In genomic region chr2:142813830-142814829, GRCh38 we compare ENCODE assay signal across 36 cellular contexts.
"Had no signal": no experiment of that assay in that cellular context is flagged by ENCODE, and none has a peak within 500 bp of the region (broad histone marks: within the 10 kb centered on the region; RNA-seq: fewer than 3 reads in every experiment).

No MANE protein-coding gene starts in this region.

- H3K4me1 ChIP-seq: esophagus muscularis mucosa, foreskin keratinocyte, gastrocnemius medialis, heart left ventricle had no signal

- DNase-seq: activated CD4-positive, alpha-beta memory T cell treated with anti-CD3 and anti-CD28 coated beads for 36 hours; activated CD4-positive, alpha-beta T cell treated with anti-CD3 and anti-CD28 coated beads for 36 hours; activated CD4-positive, alpha-beta T cell treated with anti-CD3 and anti-CD28 coated beads, Interleukin-2, amount 10 ng/mL, durations not matched to agents 24 days and 14 days; activated CD4-positive, CD25-positive, alpha-beta regulatory T cell; activated CD4-positive, CD25-positive, alpha-beta regulatory T cell treated with anti-CD3 and anti-CD28 coated beads, Interleukin-2, amount 50 U/mL, for 72 hours; activated CD8-positive, alpha-beta memory T cell treated with anti-CD3 and anti-CD28 coated beads, Interleukin-2, amount 50 U/mL, for 48 hours; activated CD8-positive, alpha-beta T cell treated with anti-CD3 and anti-CD28 coated beads, Interleukin-2, amount 10 ng/mL, durations not matched to agents 7 days and 5 days; activated gamma-delta T cell; activated naive CD4-positive, alpha-beta T cell; activated naive CD4-positive, alpha-beta T cell treated with anti-CD3 and anti-CD28 coated beads, Interleukin-2, amount 10 ng/mL, durations not matched to agents 7 days and 5 days; activated naive CD8-positive, alpha-beta T cell treated with anti-CD3 and anti-CD28 coated beads, Interleukin-2, amount 10 ng/mL, durations not matched to agents 7 days and 5 days; activated T-cell treated with anti-CD3 and anti-CD28 coated beads for 4 hours; activated T-cell treated with anti-CD3 and anti-CD28 coated beads, Interleukin-2, amount 50 U/mL, for 24 hours; activated T-cell treated with anti-CD3 and anti-CD28 coated beads, Interleukin-2, amount 50 U/mL, for 72 hours; amniotic stem cell; anterior cingulate cortex; brain microvascular endothelial cell; caudate nucleus; cortex of kidney; dermis blood vessel endothelial cell; effector CD4-positive, alpha-beta T cell; effector memory CD8-positive, alpha-beta T cell; erythroblast; foreskin keratinocyte; gastrocnemius medialis; glutamatergic neuron; heart left ventricle; T-cell; T-helper 9 cell; WERI-Rb-1 had no signal

- H3K27ac Mint-ChIP-seq: activated CD4-positive, alpha-beta memory T cell treated with anti-CD3 and anti-CD28 coated beads for 36 hours; activated CD4-positive, alpha-beta T cell treated with anti-CD3 and anti-CD28 coated beads for 36 hours; activated CD4-positive, alpha-beta T cell treated with anti-CD3 and anti-CD28 coated beads, Interleukin-2, amount 10 ng/mL, durations not matched to agents 24 days and 14 days; activated CD8-positive, alpha-beta T cell treated with anti-CD3 and anti-CD28 coated beads, Interleukin-2, amount 10 ng/mL, durations not matched to agents 7 days and 5 days; activated naive CD4-positive, alpha-beta T cell treated with anti-CD3 and anti-CD28 coated beads, Interleukin-2, amount 10 ng/mL, durations not matched to agents 7 days and 5 days; activated naive CD4-positive, alpha-beta T cell treated with anti-CD3 and anti-CD28 coated beads, Interleukin-2, amount 50 U/mL, for 72 hours; activated naive CD8-positive, alpha-beta T cell treated with anti-CD3 and anti-CD28 coated beads, Interleukin-2, amount 10 ng/mL, durations not matched to agents 7 days and 5 days; activated T-cell treated with anti-CD3 and anti-CD28 coated beads, Interleukin-2, amount 50 U/mL, for 24 hours; activated T-cell treated with anti-CD3 and anti-CD28 coated beads, Interleukin-2, amount 50 U/mL, for 72 hours; effector memory CD8-positive, alpha-beta T cell; T-cell; T-helper 1 cell treated with Interleukin-12 subunit alpha and Interleukin-12 subunit beta and Interleukin-4 antibody, amounts not matched to agents 30 μg/mL and 1 μg/mL, for 36 hours had no signal

- H3K36me3 ChIP-seq: brain microvascular endothelial cell, esophagus muscularis mucosa, gastrocnemius medialis, heart left ventricle, WERI-Rb-1 had no signal

- H3K4me1 Mint-ChIP-seq: activated CD4-positive, alpha-beta T cell treated with anti-CD3 and anti-CD28 coated beads for 36 hours; activated CD4-positive, alpha-beta T cell treated with anti-CD3 and anti-CD28 coated beads, Interleukin-2, amount 10 ng/mL, durations not matched to agents 24 days and 14 days; activated naive CD4-positive, alpha-beta T cell treated with anti-CD3 and anti-CD28 coated beads, Interleukin-2, amount 10 ng/mL, durations not matched to agents 7 days and 5 days; activated naive CD8-positive, alpha-beta T cell treated with anti-CD3 and anti-CD28 coated beads, Interleukin-2, amount 10 ng/mL, durations not matched to agents 7 days and 5 days; T-cell had no signal

- H3K9me3 Mint-ChIP-seq: activated CD4-positive, alpha-beta memory T cell treated with anti-CD3 and anti-CD28 coated beads for 36 hours; activated CD4-positive, alpha-beta T cell treated with anti-CD3 and anti-CD28 coated beads, Interleukin-2, amount 10 ng/mL, durations not matched to agents 24 days and 14 days; activated naive CD8-positive, alpha-beta T cell treated with anti-CD3 and anti-CD28 coated beads, Interleukin-2, amount 10 ng/mL, durations not matched to agents 7 days and 5 days; T-helper 1 cell treated with Interleukin-12 subunit alpha and Interleukin-12 subunit beta and Interleukin-4 antibody, amounts not matched to agents 30 μg/mL and 1 μg/mL, for 36 hours had no signal

- H3K27me3 Mint-ChIP-seq: activated CD4-positive, alpha-beta memory T cell treated with anti-CD3 and anti-CD28 coated beads for 36 hours; activated CD4-positive, alpha-beta T cell treated with anti-CD3 and anti-CD28 coated beads for 36 hours; activated CD4-positive, alpha-beta T cell treated with anti-CD3 and anti-CD28 coated beads, Interleukin-2, amount 10 ng/mL, durations not matched to agents 24 days and 14 days; activated naive CD4-positive, alpha-beta T cell treated with anti-CD3 and anti-CD28 coated beads, Interleukin-2, amount 10 ng/mL, durations not matched to agents 7 days and 5 days; activated naive CD8-positive, alpha-beta T cell treated with anti-CD3 and anti-CD28 coated beads, Interleukin-2, amount 10 ng/mL, durations not matched to agents 7 days and 5 days; activated T-cell treated with anti-CD3 and anti-CD28 coated beads, Interleukin-2, amount 50 U/mL, for 24 hours; effector memory CD8-positive, alpha-beta T cell; T-cell had no signal

- H3K4me3 Mint-ChIP-seq: activated CD4-positive, alpha-beta memory T cell treated with anti-CD3 and anti-CD28 coated beads for 36 hours; activated CD4-positive, alpha-beta T cell treated with anti-CD3 and anti-CD28 coated beads for 36 hours; activated CD4-positive, alpha-beta T cell treated with anti-CD3 and anti-CD28 coated beads, Interleukin-2, amount 10 ng/mL, durations not matched to agents 24 days and 14 days; activated CD8-positive, alpha-beta T cell treated with anti-CD3 and anti-CD28 coated beads, Interleukin-2, amount 10 ng/mL, durations not matched to agents 7 days and 5 days; activated naive CD4-positive, alpha-beta T cell treated with anti-CD3 and anti-CD28 coated beads, Interleukin-2, amount 10 ng/mL, durations not matched to agents 7 days and 5 days; activated naive CD8-positive, alpha-beta T cell treated with anti-CD3 and anti-CD28 coated beads, Interleukin-2, amount 10 ng/mL, durations not matched to agents 7 days and 5 days; activated T-cell treated with anti-CD3 and anti-CD28 coated beads, Interleukin-2, amount 50 U/mL, for 24 hours; activated T-cell treated with anti-CD3 and anti-CD28 coated beads, Interleukin-2, amount 50 U/mL, for 72 hours; effector memory CD8-positive, alpha-beta T cell; T-cell; T-helper 1 cell treated with Interleukin-12 subunit alpha and Interleukin-12 subunit beta and Interleukin-4 antibody, amounts not matched to agents 30 μg/mL and 1 μg/mL, for 36 hours had no signal

- H3K27me3 ChIP-seq: brain microvascular endothelial cell, esophagus muscularis mucosa, foreskin keratinocyte, gastrocnemius medialis, heart left ventricle had no signal

- ATAC-seq: activated CD4-positive, alpha-beta T cell treated with anti-CD3 and anti-CD28 coated beads for 36 hours; activated CD8-positive, alpha-beta T cell treated with anti-CD3 and anti-CD28 coated beads, Interleukin-2, amount 10 ng/mL, durations not matched to agents 7 days and 5 days; activated naive CD4-positive, alpha-beta T cell treated with anti-CD3 and anti-CD28 coated beads, Interleukin-2, amount 50 U/mL, for 72 hours; activated T-cell treated with anti-CD3 and anti-CD28 coated beads, Interleukin-2, amount 50 U/mL, for 72 hours; effector memory CD8-positive, alpha-beta T cell; foreskin keratinocyte; gastrocnemius medialis; heart left ventricle; T-cell had no signal

- H3K36me3 Mint-ChIP-seq: activated CD4-positive, alpha-beta memory T cell treated with anti-CD3 and anti-CD28 coated beads for 36 hours; activated naive CD4-positive, alpha-beta T cell treated with anti-CD3 and anti-CD28 coated beads, Interleukin-2, amount 10 ng/mL, durations not matched to agents 7 days and 5 days; activated naive CD8-positive, alpha-beta T cell treated with anti-CD3 and anti-CD28 coated beads, Interleukin-2, amount 10 ng/mL, durations not matched to agents 7 days and 5 days; T-cell had no signal

- H3K27ac ChIP-seq: brain microvascular endothelial cell, esophagus muscularis mucosa, foreskin keratinocyte, gastrocnemius medialis, heart left ventricle, WERI-Rb-1 had no signal

- FAIRE-seq: astrocyte, bronchial epithelial cell, colon had no signal

- H3K4me3 ChIP-seq: esophagus muscularis mucosa, gastrocnemius medialis, heart left ventricle had no signal

- H3K9me3 ChIP-seq: esophagus muscularis mucosa, gastrocnemius medialis had no signal
